In the genomic region with DNA sequence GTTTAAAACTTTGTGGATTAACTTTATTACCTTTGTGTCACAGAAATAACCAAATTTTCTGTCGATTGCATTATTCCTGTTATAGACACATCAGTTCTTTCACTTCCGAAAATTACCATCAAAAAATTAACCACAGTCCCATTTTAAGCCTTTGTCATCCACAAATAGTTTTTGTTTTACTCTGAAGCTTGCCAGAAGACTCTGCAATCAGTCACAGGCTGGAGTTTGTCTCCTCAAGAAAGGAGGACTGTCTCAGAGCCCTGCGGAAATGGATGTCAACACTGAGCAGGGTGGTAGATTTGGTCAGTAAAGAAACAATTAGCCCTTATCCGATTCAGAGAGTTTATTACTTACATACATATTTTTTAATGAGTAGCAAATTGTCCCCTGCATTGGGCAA, we compare ENCODE assay signal across 18 cellular contexts. TPM values are rescaled to one million over a fixed set of nuclear protein-coding genes. Genes with fewer than 3 reads are reported as not detected.
DNase-seq lines count a peak whose midpoint lies in the region; ATAC-seq, FAIRE-seq and TF ChIP-seq lines count a peak whose summit lies in the region.
"Had no signal": no experiment of that assay in that cellular context is flagged by ENCODE, and none has a peak within 500 bp of the region (broad histone marks: within the 10 kb centered on the region; RNA-seq: fewer than 3 reads in every experiment).

No MANE protein-coding gene starts in this region.

- DNase-seq in COLO829 (ENCODE audit: low spot score) (peak; percentile 18), NOMO-1 (lab: John Stamatoyannopoulos, UW; ENCODE audit: unreplicated experiment in 2 of 2) (peak; percentile 28 to 47), NCI-H82 (lab: John Stamatoyannopoulos, UW) (no peak), dorsolateral prefrontal cortex (no peak), DMS153 treated with DMSO at 0.1 percent for 48 hours (lab: John Stamatoyannopoulos, UW; ENCODE audit: unreplicated experiment) (no peak), H54 (ENCODE audit: insufficient read length, low spot score) (no peak)
- DNase-seq: activated CD4-positive, alpha-beta T cell treated with anti-CD3 and anti-CD28 coated beads, Interleukin-2, amount 10 ng/mL, durations not matched to agents 24 days and 14 days; activated T-cell treated with anti-CD3 and anti-CD28 coated beads, Interleukin-2, amount 50 U/mL, for 72 hours; CD4-positive, alpha-beta T cell; head of caudate nucleus; kidney glomerular epithelial cell; NCI-H146; pancreas; small intestine; stomach had no signal

- H3K27me3 ChIP-seq in dorsolateral prefrontal cortex: peaks cover 0 to 69% (median 18%) of the 10 kb centered on the region in 45 donors
- H3K27me3 ChIP-seq: stomach had no signal

- no peak overlapping the region for H3K4me3 ChIP-seq in dorsolateral prefrontal cortex
- H3K4me3 ChIP-seq: pancreas, stomach had no signal

- intact Hi-C loops in dorsolateral prefrontal cortex (cut with DNase I): no loop called here

- no peak for TF ChIP-seq POLR2A in H54 (IDR thresholded peaks at IDR 0.05; ENCODE audit: low read depth, low read length)

- TF ChIP-seq CTCF in dorsolateral prefrontal cortex (IDR thresholded peaks at IDR 0.05 in 54 of 56, conservative IDR thresholded peaks at IDR 0.05 in 2 of 56; ENCODE audit: low read depth in 1 of 56, partially characterized antibody in 56 of 56): no peak

- ATAC-seq in GM19351 (IDR thresholded peaks at IDR 0.05; ENCODE audit: unreplicated experiment): peak; percentile 49
- ATAC-seq in HG03025 (IDR thresholded peaks at IDR 0.05; ENCODE audit: low FRiP score, unreplicated experiment): peak; percentile 61
- ATAC-seq: activated T-cell treated with anti-CD3 and anti-CD28 coated beads, Interleukin-2, amount 50 U/mL, for 72 hours; pancreas had no signal

- no peak overlapping the region for H3K27ac ChIP-seq in dorsolateral prefrontal cortex
- H3K27ac ChIP-seq: pancreas, stomach had no signal

- no peak for FAIRE-seq in H54 (lab: Jason Lieb, UNC)

RNA-seq across cellular contexts. Expression of a gene that starts 20.1 kb away (rescaled TPM):
- 100 to 1,000 TPM in 77 of 120 experiments, 10 to 100 TPM in 43; 75.8 to 142 (median 106) TPM for total RNA-seq in dorsolateral prefrontal cortex

RNA-seq across cellular contexts. Expression of a gene that starts 42.6 kb away (rescaled TPM):
- 100 to 1,000 TPM in 3 of 120 experiments, 10 to 100 TPM in 117; 56.2 to 103 (median 76.7) TPM for total RNA-seq in dorsolateral prefrontal cortex

RNA-seq across cellular contexts. Expression of a gene that starts 45.9 kb away (rescaled TPM):
- total RNA-seq in dorsolateral prefrontal cortex: 1 to 10 TPM; 1.4 to 6.1 (median 3.4) TPM
- total RNA-seq: A673 had no signal

Comparison
In these comparisons a context has a peak if more than half of its experiments do, and no peak if none do; other contexts are left out.
1. DNase-seq: peak in COLO829 (single experiment) and NOMO-1 (2 of 2); none in NCI-H82 (single experiment), dorsolateral prefrontal cortex (0 of 10), DMS153 treated with DMSO at 0.1 percent for 48 hours (single experiment) and H54 (single experiment).